14 cellular contexts compared by ENCODE assay signal in genomic region chr22:49371325-49372110, GRCh38.
"Had no signal": no experiment of that assay in that cellular context is flagged by ENCODE, and none has a peak within 500 bp of the region (broad histone marks: within the 10 kb centered on the region; RNA-seq: fewer than 3 reads in every experiment).

No MANE protein-coding gene starts in this region.

- H3K4me3 ChIP-seq: pancreas, skin epidermis, tibial artery had no signal

- H3K27ac ChIP-seq: foreskin keratinocyte, pancreas, skin epidermis, tibial artery had no signal

- H3K9me3 ChIP-seq: pancreas, tibial artery had no signal

- FAIRE-seq: endometrium, pancreas, TTC549 had no signal

- H3K36me3 ChIP-seq: pancreas, tibial artery had no signal

- DNase-seq: activated CD4-positive, alpha-beta T cell treated with anti-CD3 and anti-CD28 coated beads, Interleukin-2, amount 50 U/mL, for 48 hours; activated CD4-positive, CD25-positive, alpha-beta regulatory T cell treated with anti-CD3 and anti-CD28 coated beads, Interleukin-2, amount 50 U/mL, for 72 hours; activated gamma-delta T cell; amygdala; foreskin keratinocyte; T-helper 2 cell had no signal

- H3K4me3 Mint-ChIP-seq: activated naive CD8-positive, alpha-beta T cell; brain; neural crest cell had no signal

- H3K27ac Mint-ChIP-seq: activated naive CD8-positive, alpha-beta T cell had no signal

- H3K4me1 ChIP-seq: foreskin keratinocyte, pancreas, tibial artery had no signal

- H3K36me3 Mint-ChIP-seq: activated naive CD8-positive, alpha-beta T cell; brain had no signal

- ATAC-seq: foreskin keratinocyte, pancreas had no signal

- H3K9me3 Mint-ChIP-seq: neural crest cell had no signal

- H3K27me3 ChIP-seq: foreskin keratinocyte had no signal
